16 cellular contexts compared by ENCODE assay signal in the genomic region with DNA sequence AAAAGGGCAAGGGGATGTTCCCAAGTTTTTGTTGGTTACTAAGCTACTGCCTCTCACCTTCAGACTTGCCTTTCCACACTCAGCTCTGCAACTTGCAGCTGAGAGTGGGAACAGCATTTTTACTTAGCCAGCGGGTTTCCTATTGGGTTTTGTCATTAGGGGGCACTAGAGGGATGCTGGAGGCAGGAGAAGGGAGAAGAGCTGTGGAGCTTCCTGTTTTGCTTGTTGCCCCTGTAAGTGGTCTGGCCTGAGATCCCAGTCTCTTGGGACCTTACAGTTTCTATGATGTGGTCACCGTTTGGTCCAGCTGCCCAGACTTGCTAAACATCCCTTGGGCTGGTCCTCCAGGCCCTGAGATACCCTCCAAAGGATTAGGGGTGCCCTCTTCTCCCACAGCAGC.
DNase-seq lines count a peak whose midpoint lies in the region; ATAC-seq, FAIRE-seq and TF ChIP-seq lines count a peak whose summit lies in the region.
"Had no signal": no experiment of that assay in that cellular context is flagged by ENCODE, and none has a peak within 500 bp of the region (broad histone marks: within the 10 kb centered on the region; RNA-seq: fewer than 3 reads in every experiment).

No MANE protein-coding gene starts in this region.

- TF ChIP-seq CTCF in OCI-LY7 (conservative IDR thresholded peaks at IDR 0.05; ENCODE audit: low read length), result peak; percentile 48
- TF ChIP-seq CTCF in psoas muscle (IDR thresholded peaks at IDR 0.05), result peak; percentile 47
- no peak for TF ChIP-seq CTCF in right atrium auricular region (IDR thresholded peaks at IDR 0.05)

- H4K20me1 ChIP-seq in OCI-LY7 (ENCODE audit: insufficient read depth, low read length), result no peaks in the 10 kb centered on the region

- CTCF ChIA-PET in OCI-LY7 (lab: Charles Lee; ENCODE audit: unreplicated experiment), result no interaction called here

- BruUV-seq in OCI-LY7 (replicated peaks; lab: Mats Ljungman, UMichigan), result no TSS peak

- H3K27ac ChIP-seq in OCI-LY7 (ENCODE audit: low read depth, low read length, poor library complexity, severe bottlenecking), result no peak overlapping the region
- no peak overlapping the region for H3K27ac ChIP-seq in psoas muscle
- no peak overlapping the region for H3K27ac ChIP-seq in small intestine (ENCODE audit: low read depth in 1 of 2, low read length in 1 of 2)
- no peak overlapping the region for H3K27ac ChIP-seq in right atrium auricular region
- H3K27ac ChIP-seq: thoracic aorta had no signal

- no peaks in the 10 kb centered on the region for H3K79me2 ChIP-seq in OCI-LY7 (ENCODE audit: insufficient read depth, low read depth, low read length)

- H2AFZ ChIP-seq in OCI-LY7 (ENCODE audit: low read length), result no peak overlapping the region

- POLR2A ChIA-PET in OCI-LY7 (lab: Charles Lee), result no interaction called here

- 29 to 38% (median 35%) methylated on average over 2 of the region's 2 CpGs for WGBS in psoas muscle, 3 donors
- 25 to 41% (median 26%) methylated on average over 2 of the region's 2 CpGs for WGBS in small intestine, 3 donors

- FAIRE-seq in small intestine (lab: Jason Lieb, UNC), result no peak
- FAIRE-seq: RCC 7860 had no signal

- peaks cover 21% of the 10 kb centered on the region for H3K9me3 ChIP-seq in OCI-LY7 (ENCODE audit: low read length)
- peaks cover 9% of the 10 kb centered on the region for H3K9me3 ChIP-seq in psoas muscle
- H3K9me3 ChIP-seq in small intestine (ENCODE audit: control insufficient read depth, low read depth), result no peaks in the 10 kb centered on the region
- H3K9me3 ChIP-seq in right atrium auricular region, result peaks cover 0 to 6% of the 10 kb centered on the region in 2 donors
- H3K9me3 ChIP-seq: thoracic aorta had no signal

- no peaks in the 10 kb centered on the region for H3K36me3 ChIP-seq in OCI-LY7 (ENCODE audit: insufficient read depth, low read length)
- H3K36me3 ChIP-seq in psoas muscle (ENCODE audit: insufficient read depth in 1 of 2, low read depth in 1 of 2), result no peaks in the 10 kb centered on the region
- no peaks in the 10 kb centered on the region for H3K36me3 ChIP-seq in small intestine (ENCODE audit: control insufficient read depth in 2 of 2, insufficient read depth in 2 of 2, low read length in 2 of 2)
- no peaks in the 10 kb centered on the region for H3K36me3 ChIP-seq in right atrium auricular region
- H3K36me3 ChIP-seq: thoracic aorta had no signal

- H3K4me1 ChIP-seq in OCI-LY7 (ENCODE audit: insufficient read depth, low read length, poor library complexity, severe bottlenecking), result no peaks in the 10 kb centered on the region
- H3K4me1 ChIP-seq in psoas muscle, result no peaks in the 10 kb centered on the region
- H3K4me1 ChIP-seq in small intestine (ENCODE audit: control insufficient read depth in 2 of 2, insufficient read depth in 1 of 2, low read depth in 1 of 2, low read length in 1 of 2), result no peaks in the 10 kb centered on the region
- H3K4me1 ChIP-seq in right atrium auricular region, result no peaks in the 10 kb centered on the region

- no peak overlapping the region for H3K4me2 ChIP-seq in OCI-LY7 (ENCODE audit: low read length)

- H3K9me2 ChIP-seq in OCI-LY7 (ENCODE audit: insufficient read depth, low read length), result no peaks in the 10 kb centered on the region

- no peak for ATAC-seq in psoas muscle

- H3K4me3 ChIP-seq in OCI-LY7 (ENCODE audit: low read depth, low read length, poor library complexity, severe bottlenecking) (no peak overlapping the region), psoas muscle (no peak overlapping the region), small intestine (ENCODE audit: low read depth in 1 of 2, low read length in 2 of 2) (no peak overlapping the region), right atrium auricular region (no peak overlapping the region)
- H3K4me3 ChIP-seq: thoracic aorta had no signal

- intact Hi-C loops in OCI-LY7 (cut with micrococcal nuclease; ENCODE audit: unreplicated experiment) (no loop called here), psoas muscle (cut with DNase I) (no loop called here)

- DNase-seq in NCI-H345 (lab: John Stamatoyannopoulos, UW) (peak; percentile 13), NCI-H345 treated with DMSO at 0.1 percent for 48 hours (lab: John Stamatoyannopoulos, UW; ENCODE audit: unreplicated experiment) (no peak), OCI-LY7 (ENCODE audit: low spot score) (no peak), fibroblast of gingiva (ENCODE audit: low read depth) (peak; percentile 11), psoas muscle (no peak), NCI-H1048 (lab: John Stamatoyannopoulos, UW) (no peak), small intestine (no peak), right atrium auricular region (ENCODE audit: low spot score) (no peak)
- DNase-seq: activated CD8-positive, alpha-beta memory T cell treated with anti-CD3 and anti-CD28 coated beads for 24 hours; activated naive CD8-positive, alpha-beta T cell treated with anti-CD3 and anti-CD28 coated beads for 36 hours; cortex of kidney; midbrain; NCI-H1105; retina had no signal

- H3K27me3 ChIP-seq in psoas muscle (ENCODE audit: insufficient read depth in 3 of 3, low read length in 2 of 3) (peaks cover 0 to 3% (median 0%) of the 10 kb centered on the region in 3 donors), small intestine (ENCODE audit: control insufficient read depth in 2 of 2, insufficient read depth in 2 of 2, low read length in 2 of 2) (peaks cover 0 to 12% of the 10 kb centered on the region in 2 donors), right atrium auricular region (no peaks in the 10 kb centered on the region)

Comparison
In these comparisons a context has a peak if more than half of its experiments do, and no peak if none do; other contexts are left out.
1. DNase-seq: peak in NCI-H345 (single experiment) and fibroblast of gingiva (single experiment); none in NCI-H345 treated with DMSO at 0.1 percent for 48 hours (single experiment), OCI-LY7 (single experiment), psoas muscle (0 of 2), NCI-H1048 (single experiment), small intestine (single experiment) and right atrium auricular region (single experiment).
2. CTCF ChIP-seq: peak in OCI-LY7 (single experiment) and psoas muscle (single experiment); none in right atrium auricular region (0 of 2).